Comparison of ENCODE assay signal across 15 cellular contexts in genomic region chr10:78964274-78964951, GRCh38.
DNase-seq lines count a peak whose midpoint lies in the region; ATAC-seq, FAIRE-seq and TF ChIP-seq lines count a peak whose summit lies in the region.
"Had no signal": no experiment of that assay in that cellular context is flagged by ENCODE, and none has a peak within 500 bp of the region (broad histone marks: within the 10 kb centered on the region; RNA-seq: fewer than 3 reads in every experiment).

No MANE protein-coding gene starts in this region.

- dilution Hi-C loops in keratinocyte (cut with MboI; ENCODE audit: extremely low pct_ligation_motif_present, low sequenced_read_pairs): no loop called here

- H3K27ac ChIP-seq in K562 (ENCODE audit: extremely low read depth, low read depth, low read length) (no peak overlapping the region), keratinocyte (ENCODE audit: control insufficient read depth, insufficient read depth, low read length) (no peak overlapping the region), stomach smooth muscle (ENCODE audit: low read length) (peak overlapping the region; percentile 41)

- peak; percentile 42 for DNase-seq in DMS153 (lab: John Stamatoyannopoulos, UW)
- no peak for DNase-seq in DMS153 treated with DMSO at 0.1 percent for 48 hours (lab: John Stamatoyannopoulos, UW; ENCODE audit: unreplicated experiment)
- no peak for DNase-seq in K562 (ENCODE audit: extremely low read depth in 1 of 4, low spot score in 3 of 4)
- DNase-seq in keratinocyte (ENCODE audit: low read depth, low spot score): no peak
- no peak for DNase-seq in MV-4-11 (lab: John Stamatoyannopoulos, UW)
- DNase-seq: activated CD4-positive, alpha-beta T cell treated with anti-CD3 and anti-CD28 coated beads, Interleukin-2, amount 50 U/mL, for 4 hours; amniotic stem cell; NCI-H524 treated with DMSO at 0.1 percent for 48 hours; T-helper 9 cell had no signal

- H3K79me2 ChIP-seq in K562 (ENCODE audit: control insufficient read depth, insufficient read depth, low read length): no peaks in the 10 kb centered on the region
- no peaks in the 10 kb centered on the region for H3K79me2 ChIP-seq in keratinocyte (ENCODE audit: control insufficient read depth, insufficient read depth, low read length)

- H3K9me3 ChIP-seq in K562 (replicated peaks; ENCODE audit: control insufficient read depth, insufficient read depth, low read depth, low read length): no peaks in the 10 kb centered on the region
- H3K9me3 ChIP-seq in keratinocyte (ENCODE audit: control insufficient read depth, low read depth, low read length): no peaks in the 10 kb centered on the region
- H3K9me3 ChIP-seq in stomach smooth muscle (ENCODE audit: control insufficient read depth in 2 of 2, low read length in 2 of 2): no peaks in the 10 kb centered on the region

- TF ChIP-seq CTCF in K562 (IDR thresholded peaks at IDR 0.05 in 2 of 3, conservative IDR thresholded peaks at IDR 0.05 in 1 of 3; ENCODE audit: insufficient read depth in 2 of 3, low read depth in 1 of 3, low read length in 3 of 3) (no peak), keratinocyte (optimal IDR thresholded peaks at IDR 0.05 in 1 of 3, IDR thresholded peaks at IDR 0.05 in 1 of 3, conservative IDR thresholded peaks at IDR 0.05 in 1 of 3; ENCODE audit: extremely low read depth in 1 of 3, insufficient read depth in 2 of 3, low read length in 3 of 3) (peak in 2 of 3 experiments; percentile 17 to 24)

- no peaks in the 10 kb centered on the region for H4K20me1 ChIP-seq in K562 (replicated peaks; ENCODE audit: control insufficient read depth, insufficient read depth, low read length)
- no peaks in the 10 kb centered on the region for H4K20me1 ChIP-seq in keratinocyte (ENCODE audit: control insufficient read depth, extremely low read depth, insufficient read depth, low read length)

- TF ChIP-seq RAD21 in K562 (CRISPR knock-in tag; conservative IDR thresholded peaks at IDR 0.05 in 1 of 2, IDR thresholded peaks at IDR 0.05 in 1 of 2): no peak

- H3K4me2 ChIP-seq in K562 (ENCODE audit: insufficient read depth, low read length) (no peak overlapping the region), keratinocyte (ENCODE audit: control insufficient read depth, extremely low read depth, insufficient read depth, low read depth, low read length) (peak overlapping the region; percentile 6)

- ATAC-seq in K562 (no peak), HG03520 (IDR thresholded peaks at IDR 0.05; ENCODE audit: unreplicated experiment) (no peak), HG02571 (IDR thresholded peaks at IDR 0.05; ENCODE audit: unreplicated experiment) (no peak)

- TF ChIP-seq EP300 in K562 (IDR thresholded peaks at IDR 0.05; ENCODE audit: low read length): no peak

- H2AFZ ChIP-seq in K562 (ENCODE audit: low read depth, low read length) (no peak overlapping the region), keratinocyte (ENCODE audit: control insufficient read depth, low read length) (no peak overlapping the region)

- H3K9ac ChIP-seq in K562 (ENCODE audit: insufficient read depth in 1 of 2, low read depth in 2 of 2, low read length in 2 of 2) (no peak overlapping the region; a peak in 1 of 4 replicates), keratinocyte (ENCODE audit: control insufficient read depth, extremely low read depth, insufficient read depth, low read length) (no peak overlapping the region), stomach smooth muscle (ENCODE audit: low read length in 2 of 2) (no peak overlapping the region)

- TF ChIP-seq POLR2A in K562 (conservative IDR thresholded peaks at IDR 0.05): no peak

- FAIRE-seq in K562 (lab: Jason Lieb, UNC): no peak
- peak; percentile 63 for FAIRE-seq in keratinocyte (lab: Jason Lieb, UNC)
- FAIRE-seq: A204.1, islet of Langerhans had no signal

- in situ Hi-C loops in K562 (cut with MboI): no loop called here

- H3K9me1 ChIP-seq in K562 (ENCODE audit: control insufficient read depth, insufficient read depth, low read length) (no peaks in the 10 kb centered on the region), keratinocyte (ENCODE audit: control insufficient read depth, extremely low read depth, insufficient read depth, low read length) (no peaks in the 10 kb centered on the region)

- WGBS in K562 (ENCODE audit: insufficient coverage, low coverage, missing lambda C conversion rate): 17% methylated on average over 5 of the region's 5 CpGs

- POLR2A ChIA-PET in K562 (lab: Yijun Ruan, JAX): interaction anchor here (0.6 to 2.4 kb wide), 5 partner anchors 9 to 380 kb away, joined by 3 to 11 read pairs (median 4); no protein-coding TSS in a partner anchor

- H3K27me3 ChIP-seq in K562 (ENCODE audit: control insufficient read depth in 2 of 2, insufficient read depth in 2 of 2, low read length in 2 of 2): peaks cover 34 to 56% of the 10 kb centered on the region in 2 experiments
- no peaks in the 10 kb centered on the region for H3K27me3 ChIP-seq in keratinocyte (ENCODE audit: control insufficient read depth, extremely low read depth, insufficient read depth, low read length)
- no peaks in the 10 kb centered on the region for H3K27me3 ChIP-seq in stomach smooth muscle (ENCODE audit: control insufficient read depth in 1 of 2, insufficient read depth in 2 of 2, low read length in 2 of 2)
- H3K27me3 ChIP-seq: dorsolateral prefrontal cortex had no signal

- H3K36me3 ChIP-seq in K562 (ENCODE audit: control insufficient read depth, insufficient read depth, low read length) (no peaks in the 10 kb centered on the region), keratinocyte (ENCODE audit: control insufficient read depth in 2 of 2, extremely low read depth in 1 of 2, insufficient read depth in 2 of 2, low read length in 2 of 2) (no peaks in the 10 kb centered on the region), stomach smooth muscle (ENCODE audit: control insufficient read depth in 2 of 2, insufficient read depth in 2 of 2, low read length in 2 of 2) (no peaks in the 10 kb centered on the region)

- intact Hi-C loops in K562 (cut with micrococcal nuclease): no loop called here

- CTCF ChIA-PET in K562 (lab: Yijun Ruan, JAX; ENCODE audit: low intra/inter-chr PET ratio): no interaction called here

- peaks cover 12 to 18% of the 10 kb centered on the region in 2 experiments; a peak in 4 of 5 replicates for H3K4me1 ChIP-seq in K562 (replicated peaks in 1 of 2; ENCODE audit: control insufficient read depth in 2 of 2, insufficient read depth in 2 of 2, low read length in 2 of 2)
- H3K4me1 ChIP-seq in keratinocyte (ENCODE audit: control insufficient read depth, extremely low read depth, insufficient read depth, low read length): peaks cover 30% of the 10 kb centered on the region
- H3K4me1 ChIP-seq in stomach smooth muscle (ENCODE audit: control insufficient read depth, insufficient read depth, low read length): peaks cover 47% of the 10 kb centered on the region

- no TSS peak for BruUV-seq in K562 (replicated peaks; lab: Mats Ljungman, UMichigan)

- H3K4me3 ChIP-seq in K562: no peak overlapping the region
- no peak overlapping the region for H3K4me3 ChIP-seq in keratinocyte (ENCODE audit: control insufficient read depth in 2 of 3, extremely low read depth in 1 of 3, insufficient read depth in 2 of 3, low read depth in 1 of 3, low read length in 3 of 3)
- no peak overlapping the region for H3K4me3 ChIP-seq in stomach smooth muscle (ENCODE audit: low read length in 2 of 2)
- H3K4me3 ChIP-seq: dorsolateral prefrontal cortex had no signal

TF ChIP-seq in K562, 482 proteins besides CTCF, POLR2A, EP300 and RAD21:
- TF ChIP-seq KDM1A (IDR thresholded peaks at IDR 0.05): peak in 1 of 2 experiments; percentile 50; a peak in 2 of 4 replicates
- peak; percentile 66; the same call in 1 of the 2 replicates for TF ChIP-seq ADNP (tag; IDR thresholded peaks at IDR 0.05)
- no peak for TF ChIP-seq ZNF589 (CRISPR knock-in tag; IDR thresholded peaks at IDR 0.05; ENCODE audit: low read depth)
- no peak for TF ChIP-seq AFF1 (IDR thresholded peaks at IDR 0.05; ENCODE audit: low read depth in 1 of 2, partially characterized antibody in 2 of 2)
- TF ChIP-seq CHCHD3 (CRISPR knock-in tag; IDR thresholded peaks at IDR 0.05): no peak
- peak; percentile 76 for TF ChIP-seq RBM25 (IDR thresholded peaks at IDR 0.05; ENCODE audit: low read depth, low read length, severe bottlenecking)
- no peak for TF ChIP-seq DPF2 (IDR thresholded peaks at IDR 0.05)
- no peak for TF ChIP-seq NFIX (CRISPR knock-in tag; IDR thresholded peaks at IDR 0.05; ENCODE audit: low read depth)
- TF ChIP-seq FOXA1 (IDR thresholded peaks at IDR 0.05; ENCODE audit: borderline replicate concordance): no peak
- TF ChIP-seq CHD4 (IDR thresholded peaks at IDR 0.05; ENCODE audit: insufficient read depth, insufficient replicate concordance, low read depth, low read length, poor library complexity, severe bottlenecking): peak; percentile 30
- peak; percentile 74; the same call in 1 of the 2 replicates for TF ChIP-seq BCOR (IDR thresholded peaks at IDR 0.05)
- TF ChIP-seq MCM2 (IDR thresholded peaks at IDR 0.05; ENCODE audit: low read depth): no peak
- TF ChIP-seq NCOA2 (IDR thresholded peaks at IDR 0.05; ENCODE audit: partially characterized antibody in 2 of 2): no peak

Comparison
In these comparisons a context has a peak if more than half of its experiments do, and no peak if none do; other contexts are left out.
1. CTCF ChIP-seq: peak in keratinocyte (2 of 3); none in K562 (0 of 3).